Comparison of ENCODE assay signal across 8 cellular contexts in genomic region chr14:102316048-102316745, GRCh38. TPM values are rescaled to one million over a fixed set of nuclear protein-coding genes. Genes with fewer than 3 reads are reported as not detected.
DNase-seq lines count a peak whose midpoint lies in the region; ATAC-seq, FAIRE-seq and TF ChIP-seq lines count a peak whose summit lies in the region.

No MANE protein-coding gene starts in this region.

- peak overlapping the region; percentile 30; the same call in 1 of the 2 replicates for H3K9ac ChIP-seq in GM12878 (ENCODE audit: control insufficient read depth, insufficient read depth, low read length)

- 20 to 21% methylated on average over 14 of the region's 14 CpGs for WGBS in heart right ventricle, 2 donors
- WGBS in GM12878 (ENCODE audit: insufficient coverage, insufficient replicate concordance, low lambda C conversion rate, missing lambda C conversion rate) = 25% methylated on average over 14 of the region's 14 CpGs

- POLR2A ChIA-PET in GM12878 (lab: Charles Lee) = interaction anchor here (0.6 to 0.7 kb wide), 2 partner anchors 129 to 358 kb away, joined by 4 to 6 read pairs; no protein-coding TSS in a partner anchor

- H3K4me2 ChIP-seq in GM12878 (ENCODE audit: control insufficient read depth, insufficient read depth) = peak overlapping the region; percentile 50

- peaks cover 14% of the 10 kb centered on the region for H3K79me2 ChIP-seq in GM12878 (ENCODE audit: control insufficient read depth, insufficient read depth, low read length)

- no peak for TF ChIP-seq EP300 in GM12878 (IDR thresholded peaks at IDR 0.05; ENCODE audit: borderline replicate concordance in 1 of 2, control insufficient read depth in 1 of 2, low read depth in 2 of 2, low read length in 2 of 2)

- DNase-seq in heart right ventricle (peak in 1 of 2 donors; percentile 68), Right ventricle myocardium superior (no peak), NCI-H748 (lab: John Stamatoyannopoulos, UW; ENCODE audit: unreplicated experiment) (peak; percentile 81), GM12878 (ENCODE audit: low read depth, low spot score) (no peak), left lobe of liver (ENCODE audit: low spot score) (no peak), iPS-NIHi7 (ENCODE audit: extremely low spot score) (no peak)

- CTCF ChIA-PET in GM12878 (lab: Yijun Ruan, JAX) = interaction anchor here (0.6 to 3.4 kb wide), 24 partner anchors 11 to 545 kb away, joined by 3 to 19 read pairs (median 5); partner anchors contain the start of genes CINP, MOK and TECPR2

- SMC1A ChIA-PET in GM12878 (lab: Charles Lee; ENCODE audit: uncharacterized antibody, unreplicated experiment) = interaction anchor here (1.0 to 2.7 kb wide), 6 partner anchors 9 to 355 kb away, joined by 3 to 15 read pairs (median 5); partner anchors contain the start of gene MOK

- FAIRE-seq in GM12878 (lab: Jason Lieb, UNC) = no peak

- H2AFZ ChIP-seq in GM12878 (ENCODE audit: control insufficient read depth, low read depth, low read length) = peak overlapping the region; percentile 87

- H3K27ac ChIP-seq in heart right ventricle (peak overlapping the region; percentile 30 to 98 (median 91)), GM12878 (ENCODE audit: control insufficient read depth, insufficient read depth) (peak overlapping the region; percentile 38; the same call in 1 of the 2 replicates), temporal lobe (ENCODE audit: low read depth, low read length) (peak overlapping the region; percentile 85)

- RAD21 ChIA-PET in GM12878 (lab: Charles Lee; ENCODE audit: unreplicated experiment) = interaction anchor here (0.7 to 1.9 kb wide), 6 partner anchors 11 to 354 kb away, joined by 3 to 7 read pairs (median 4); partner anchors contain the start of gene MOK

- BruUV-seq in GM12878 (replicated peaks; lab: Mats Ljungman, UMichigan) = no TSS peak

- TF ChIP-seq RAD21 in GM12878 (IDR thresholded peaks at IDR 0.05; ENCODE audit: insufficient read depth, low read depth, low read length) = no peak

- intact Hi-C loops in heart right ventricle (cut with DNase I) = loop anchor here in 7 of 10 donors (2.0 to 10.0 kb wide), 9 partner anchors 46 to 354 kb away; partner anchors contain the start of genes DYNC1H1 (in 3 of the 7), HSP90AA1 (in 3 of the 7), CINP (in 1 of the 7) and TECPR2 (in 1 of the 7)
- intact Hi-C loops in Right ventricle myocardium superior (cut with DNase I) = no loop called here
- intact Hi-C loops in GM12878 (cut with micrococcal nuclease; ENCODE audit: unreplicated experiment) = loop anchor here (2.0 to 10.0 kb wide), 6 partner anchors 47 to 611 kb away; partner anchors contain the start of genes CINP, HSP90AA1 and TECPR2

- TF ChIP-seq CTCF in heart right ventricle (IDR thresholded peaks at IDR 0.05) = no peak
- no peak for TF ChIP-seq CTCF in GM12878 (IDR thresholded peaks at IDR 0.05 in 2 of 3, conservative IDR thresholded peaks at IDR 0.05 in 1 of 3; ENCODE audit: control insufficient read depth in 2 of 3, extremely low read depth in 1 of 3, insufficient read depth in 1 of 3, low read depth in 3 of 3, low read length in 3 of 3)

- H3K4me3 ChIP-seq in heart right ventricle (peak overlapping the region; percentile 23 to 76 (median 58)), GM12878 (peak overlapping the region; percentile 68)

- TF ChIP-seq POLR2A in GM12878 (IDR thresholded peaks at IDR 0.05; ENCODE audit: low read depth, low read length) = no peak

- H3K27me3 ChIP-seq in heart right ventricle (no peaks in the 10 kb centered on the region), GM12878 (replicated peaks in 1 of 2; ENCODE audit: control insufficient read depth in 2 of 2, insufficient read depth in 2 of 2, low read length in 1 of 2) (no peaks in the 10 kb centered on the region)

- H3K4me1 ChIP-seq in heart right ventricle = peaks cover 0 to 60% (median 49%) of the 10 kb centered on the region in 9 donors
- peaks cover 27% of the 10 kb centered on the region for H3K4me1 ChIP-seq in GM12878 (ENCODE audit: control insufficient read depth, insufficient read depth, low read length)

- ATAC-seq in heart right ventricle (no peak), Right ventricle myocardium superior (ENCODE audit: poor library complexity) (no peak), GM12878 (0 out of 3 replicates have a peak, but pooled peaks have one; percentile 11), left lobe of liver (peak; percentile 11), HG02938 (IDR thresholded peaks at IDR 0.05; ENCODE audit: unreplicated experiment) (no peak)

- H3K36me3 ChIP-seq in heart right ventricle (no peaks in the 10 kb centered on the region), GM12878 (ENCODE audit: control insufficient read depth in 2 of 2, insufficient read depth in 2 of 2, low read length in 1 of 2) (no peaks in the 10 kb centered on the region)

- in situ Hi-C loops in GM12878 (cut with MboI) = loop anchor here (5.0 to 25.0 kb wide), 2 partner anchors 354 to 554 kb away; partner anchors contain the start of genes DYNC1H1 and PPP2R5C

- H3K9me3 ChIP-seq in heart right ventricle (no peaks in the 10 kb centered on the region), GM12878 (replicated peaks; ENCODE audit: control insufficient read depth, insufficient read depth, low read length) (no peaks in the 10 kb centered on the region)

- no peaks in the 10 kb centered on the region for H4K20me1 ChIP-seq in GM12878 (ENCODE audit: control insufficient read depth, insufficient read depth)

RNA-seq across cellular contexts. Expression of gene ZNF839, which starts 3.3 kb away (rescaled TPM):
- total RNA-seq in heart right ventricle (10 to 100 TPM in 1 of 10 donors, 1 to 10 TPM in 9; 7.0 to 12.8 (median 8.4) TPM), Right ventricle myocardium superior (7.8 TPM), GM12878 (2014; rRNA removed) (11.9 and 12.1 TPM in 2 replicates), GM12878 (2014; rRNA removed; fragmentation: Illumina TruSeq; extraction: Trizol) (8.0 and 9.3 TPM in 2 replicates), GM12878 (2021) (11.9 and 13.1 TPM in 2 replicates), left lobe of liver (8.0 TPM), temporal lobe (6.9 TPM)
- polyA plus RNA-seq in heart right ventricle (10 to 100 TPM in 1 of 2 donors, 1 to 10 TPM in 1; 3.8 to 13.4 TPM), GM12878 (2011; rRNA removed) (8.0 and 8.1 TPM in 2 replicates), GM12878 (2014; fragmentation: Illumina TruSeq; extraction: Trizol) (8.2 and 9.7 TPM in 2 replicates), GM12878 (2014; fragmentation: Nextera tagmentation; extraction: Ambion mirVana) (1 to 10 TPM; 1.4 to 2.6 TPM), GM12878 (2014; rRNA removed) (14.4 and 14.7 TPM in 2 replicates), GM12878 (2016; fragmentation: Nextera tagmentation; extraction: Ambion mirVana) (1 to 10 TPM; 2.6 to 5.6 TPM)
- total RNA-seq in GM12878 (2013; cell fraction: nucleolus; rRNA removed) = 14.8 and 17.0 TPM in 2 replicates
- 7.9 TPM for polyA plus RNA-seq in GM12878 (2011; ENCODE audit: low read depth)
- polyA plus RNA-seq in GM12878 (2011; cell fraction: cytosol; rRNA removed) = 8.5 and 9.5 TPM in 2 replicates
- 20.0 and 20.4 TPM in 2 replicates for polyA plus RNA-seq in GM12878 (2011; cell fraction: nucleus; rRNA removed)
- polyA plus RNA-seq in GM12878 (2012) = 8.7 and 10.4 TPM in 2 replicates
- 4.8 and 7.9 TPM in 2 replicates for polyA minus RNA-seq in GM12878 (2011; rRNA and poly(A)+ RNA removed)
- polyA minus RNA-seq in GM12878 (2011; cell fraction: cytosol; rRNA and poly(A)+ RNA removed) = 3.9 and 4.3 TPM in 2 replicates
- 4.0 and 5.1 TPM in 2 replicates for polyA minus RNA-seq in GM12878 (2011; cell fraction: nucleus; rRNA and poly(A)+ RNA removed)

RNA-seq across cellular contexts. Expression of gene MOK, which starts 11.2 kb away (rescaled TPM):
- total RNA-seq in heart right ventricle (10 to 100 TPM in 4 of 10 donors, 1 to 10 TPM in 6; 6.6 to 15.5 (median 9.5) TPM), Right ventricle myocardium superior (10.8 TPM), GM12878 (2014; rRNA removed) (1.0 and 1.3 TPM in 2 replicates), GM12878 (2014; rRNA removed; fragmentation: Illumina TruSeq; extraction: Trizol) (1.4 and 2.2 TPM in 2 replicates), GM12878 (2021) (0.92 and 1.7 TPM in 2 replicates), left lobe of liver (3.2 TPM), temporal lobe (22.9 TPM)
- polyA plus RNA-seq in heart right ventricle (10 to 100 TPM; 17.6 to 19.8 TPM), GM12878 (2011; rRNA removed) (1.5 and 2.0 TPM in 2 replicates), GM12878 (2014; fragmentation: Illumina TruSeq; extraction: Trizol) (1.8 and 2.1 TPM in 2 replicates), GM12878 (2014; fragmentation: Nextera tagmentation; extraction: Ambion mirVana) (under 1 TPM; 0.10 to 0.46 TPM), GM12878 (2014; rRNA removed) (2.4 and 3.0 TPM in 2 replicates), GM12878 (2016; fragmentation: Nextera tagmentation; extraction: Ambion mirVana) (1 to 10 TPM; 1.2 to 1.5 TPM)
- total RNA-seq in GM12878 (2013; cell fraction: nucleolus; rRNA removed) = 7.9 and 8.3 TPM in 2 replicates
- 0.64 TPM for polyA plus RNA-seq in GM12878 (2011; ENCODE audit: low read depth)
- polyA plus RNA-seq in GM12878 (2011; cell fraction: cytosol; rRNA removed) = 2.0 and 2.1 TPM in 2 replicates
- polyA plus RNA-seq in GM12878 (2011; cell fraction: nucleus; rRNA removed) = 9.0 and 9.8 TPM in 2 replicates
- polyA plus RNA-seq in GM12878 (2012) = 0.88 and 1.2 TPM in 2 replicates
- polyA minus RNA-seq in GM12878 (2011; rRNA and poly(A)+ RNA removed) = 0.67 and 1.2 TPM in 2 replicates
- polyA minus RNA-seq in GM12878 (2011; cell fraction: cytosol; rRNA and poly(A)+ RNA removed) = 1.0 TPM in 1 of 2 replicates, not detected in the other
- 1.6 and 2.7 TPM in 2 replicates for polyA minus RNA-seq in GM12878 (2011; cell fraction: nucleus; rRNA and poly(A)+ RNA removed)

RNA-seq across cellular contexts. Expression of gene CINP, which starts 46.5 kb away (rescaled TPM):
- total RNA-seq in heart right ventricle (10 to 100 TPM; 26.6 to 36.7 (median 31.0) TPM), Right ventricle myocardium superior (36.0 TPM), GM12878 (2014; rRNA removed) (42.6 and 45.7 TPM in 2 replicates), GM12878 (2014; rRNA removed; fragmentation: Illumina TruSeq; extraction: Trizol) (43.5 and 45.4 TPM in 2 replicates), GM12878 (2021) (44.5 and 45.8 TPM in 2 replicates), left lobe of liver (20.8 TPM), temporal lobe (27.8 TPM)
- polyA plus RNA-seq in heart right ventricle (10 to 100 TPM; 40.8 to 46.0 TPM), GM12878 (2011; rRNA removed) (53.5 and 62.0 TPM in 2 replicates), GM12878 (2014; fragmentation: Illumina TruSeq; extraction: Trizol) (56.4 and 59.3 TPM in 2 replicates), GM12878 (2014; fragmentation: Nextera tagmentation; extraction: Ambion mirVana) (10 to 100 TPM; 47.9 to 52.6 TPM), GM12878 (2014; rRNA removed) (50.8 and 53.1 TPM in 2 replicates), GM12878 (2016; fragmentation: Nextera tagmentation; extraction: Ambion mirVana) (10 to 100 TPM; 70.1 to 73.3 TPM)
- total RNA-seq in GM12878 (2013; cell fraction: nucleolus; rRNA removed) = 39.6 and 50.0 TPM in 2 replicates
- polyA plus RNA-seq in GM12878 (2011; ENCODE audit: low read depth) = 37.7 TPM
- 57.7 and 60.9 TPM in 2 replicates for polyA plus RNA-seq in GM12878 (2011; cell fraction: cytosol; rRNA removed)
- 26.7 and 28.8 TPM in 2 replicates for polyA plus RNA-seq in GM12878 (2011; cell fraction: nucleus; rRNA removed)
- polyA plus RNA-seq in GM12878 (2012) = 41.0 and 48.4 TPM in 2 replicates
- 42.9 and 54.6 TPM in 2 replicates for polyA minus RNA-seq in GM12878 (2011; rRNA and poly(A)+ RNA removed)
- 14.3 and 16.3 TPM in 2 replicates for polyA minus RNA-seq in GM12878 (2011; cell fraction: cytosol; rRNA and poly(A)+ RNA removed)
- 9.9 and 17.9 TPM in 2 replicates for polyA minus RNA-seq in GM12878 (2011; cell fraction: nucleus; rRNA and poly(A)+ RNA removed)

RNA-seq across cellular contexts. Expression of gene TECPR2, which starts 46.5 kb away (rescaled TPM):
- 10 to 100 TPM; 20.1 to 34.2 (median 25.3) TPM for total RNA-seq in heart right ventricle
- 1 to 10 TPM; 6.8 to 6.9 TPM for polyA plus RNA-seq in heart right ventricle
- total RNA-seq in Right ventricle myocardium superior = 21.3 TPM
- 5.8 and 7.2 TPM in 2 replicates for total RNA-seq in GM12878 (2013; cell fraction: nucleolus; rRNA removed)
- 3.2 and 5.8 TPM in 2 replicates for total RNA-seq in GM12878 (2014; rRNA removed)
- total RNA-seq in GM12878 (2014; rRNA removed; fragmentation: Illumina TruSeq; extraction: Trizol) = 2.5 and 3.0 TPM in 2 replicates
- 8.1 and 10.0 TPM in 2 replicates for total RNA-seq in GM12878 (2021)
- polyA plus RNA-seq in GM12878 (2011; ENCODE audit: low read depth) = 1.5 TPM
- 1.6 and 1.8 TPM in 2 replicates for polyA plus RNA-seq in GM12878 (2011; rRNA removed)
- 1.3 and 1.7 TPM in 2 replicates for polyA plus RNA-seq in GM12878 (2011; cell fraction: cytosol; rRNA removed)
- polyA plus RNA-seq in GM12878 (2011; cell fraction: nucleus; rRNA removed) = 1.8 and 3.5 TPM in 2 replicates
- 2.6 and 2.8 TPM in 2 replicates for polyA plus RNA-seq in GM12878 (2012)
- 2.5 and 2.8 TPM in 2 replicates for polyA plus RNA-seq in GM12878 (2014; fragmentation: Illumina TruSeq; extraction: Trizol)
- polyA plus RNA-seq in GM12878 (2014; fragmentation: Nextera tagmentation; extraction: Ambion mirVana) = under 1 TPM; 0.15 to 0.26 TPM
- polyA plus RNA-seq in GM12878 (2014; rRNA removed) = 3.8 and 5.3 TPM in 2 replicates
- polyA plus RNA-seq in GM12878 (2016; fragmentation: Nextera tagmentation; extraction: Ambion mirVana) = 1 to 10 TPM; 3.2 to 4.2 TPM
- polyA minus RNA-seq in GM12878 (2011; rRNA and poly(A)+ RNA removed) = 2.8 and 2.9 TPM in 2 replicates
- polyA minus RNA-seq in GM12878 (2011; cell fraction: cytosol; rRNA and poly(A)+ RNA removed) = 1.3 and 2.3 TPM in 2 replicates
- polyA minus RNA-seq in GM12878 (2011; cell fraction: nucleus; rRNA and poly(A)+ RNA removed) = 1.7 and 3.0 TPM in 2 replicates
- 15.1 TPM for total RNA-seq in left lobe of liver
- total RNA-seq in temporal lobe = 18.4 TPM

Comparison
In these comparisons a context has a peak if more than half of its experiments do, and no peak if none do; other contexts are left out.
1. ATAC-seq: peak in GM12878 (single experiment) and left lobe of liver (single experiment); none in heart right ventricle (0 of 8), Right ventricle myocardium superior (single experiment) and HG02938 (single experiment).
2. H3K27ac ChIP-seq: peak in every context shown above with its lines; median percentile 91 in heart right ventricle; 85 in temporal lobe; 38 in GM12878.